In genomic region chr2:224585205-224586088, GRCh38 we compare ENCODE assay signal across 8 cellular contexts. TPM values are rescaled to one million over a fixed set of nuclear protein-coding genes. Genes with fewer than 3 reads are reported as not detected.
DNase-seq lines count a peak whose midpoint lies in the region; TF ChIP-seq lines count a peak whose summit lies in the region.

Gene CUL3, minus strand, starts transcription at chr2:224585363. Its CDS starts 354 bp downstream, at chr2:224585009.

- peak within 1 kb of the TSS; percentile 75 for H3K4me2 ChIP-seq in MM.1S (ENCODE audit: low read depth, low read length)

- TF ChIP-seq CTCF in MM.1S (IDR thresholded peaks at IDR 0.05; ENCODE audit: low read length) (no peak), fibroblast of villous mesenchyme (IDR thresholded peaks at IDR 0.05; ENCODE audit: insufficient read depth, low read depth, low read length) (no peak), neural crest cell (conservative IDR thresholded peaks at IDR 0.05) (no peak)

- H3K9ac ChIP-seq in ES-I3 (ENCODE audit: low read depth, low read length) (peak within 1 kb of the TSS; percentile 99), MM.1S (ENCODE audit: low read length) (peak within 1 kb of the TSS; percentile 72), stomach smooth muscle (ENCODE audit: low read length in 2 of 2) (peak within 1 kb of the TSS; percentile 78 to 83)

- peaks cover 36% of the 10 kb centered on the region for H3K4me1 Mint-ChIP-seq in neural crest cell

- in situ Hi-C loops in HAP-1 (cut with MboI; ENCODE audit: low sequenced_read_pairs): no loop called here

- H3K4me3 Mint-ChIP-seq in neural crest cell: peak within 1 kb of the TSS; percentile 100

- H3K4me3 ChIP-seq in HAP-1 (peak within 1 kb of the TSS; percentile 70), MM.1S (ENCODE audit: low read length) (peak within 1 kb of the TSS; percentile 97), fibroblast of villous mesenchyme (ENCODE audit: low read depth, low read length) (peak within 1 kb of the TSS; percentile 98), stomach smooth muscle (ENCODE audit: low read length in 2 of 2) (peak within 1 kb of the TSS; percentile 92)

- no peaks in the 10 kb centered on the region for H3K27me3 ChIP-seq in HAP-1 (ENCODE audit: low read depth)
- H3K27me3 ChIP-seq in MM.1S (replicated peaks; ENCODE audit: insufficient read depth, low read length): no peaks in the 10 kb centered on the region
- H3K27me3 ChIP-seq in stomach smooth muscle (ENCODE audit: control insufficient read depth in 1 of 2, insufficient read depth in 2 of 2, low read length in 2 of 2): no peaks in the 10 kb centered on the region

- peaks cover 41% of the 10 kb centered on the region for H3K79me2 ChIP-seq in MM.1S (ENCODE audit: low read length)

- peaks cover 13% of the 10 kb centered on the region for H3F3A ChIP-seq in MM.1S (ENCODE audit: insufficient read depth, low read length)

- DNase-seq in HAP-1 (ENCODE audit: low spot score in 2 of 2) (peak; percentile 97 to 99), MM.1S (peak; percentile 95), SIG-M5 (lab: John Stamatoyannopoulos, UW) (peak; percentile 77), activated gamma-delta T cell (lab: John Stamatoyannopoulos, UW) (peak; percentile 98), fibroblast of villous mesenchyme (ENCODE audit: low read depth) (peak; percentile 99), neural crest cell (ENCODE audit: low read depth, low spot score) (peak; percentile 100)

- H3K27ac ChIP-seq in MM.1S (ENCODE audit: low read length) (peak within 1 kb of the TSS; percentile 53; the same call in 1 of the 2 replicates), stomach smooth muscle (ENCODE audit: low read length) (peak within 1 kb of the TSS; percentile 50)

- no peaks in the 10 kb centered on the region for H3K9me3 Mint-ChIP-seq in neural crest cell

- H3K36me3 ChIP-seq in ES-I3 (ENCODE audit: insufficient read depth, low read length): no peaks in the 10 kb centered on the region
- H3K36me3 ChIP-seq in HAP-1 (replicated peaks): peaks cover 7% of the 10 kb centered on the region
- 0 out of 2 replicates have a peak, but pooled peaks cover 3% of the 10 kb centered on the region for H3K36me3 ChIP-seq in MM.1S (replicated peaks; ENCODE audit: insufficient read depth, low read length)
- no peaks in the 10 kb centered on the region for H3K36me3 ChIP-seq in stomach smooth muscle (ENCODE audit: control insufficient read depth in 2 of 2, insufficient read depth in 2 of 2, low read length in 2 of 2)

- peaks cover 2% of the 10 kb centered on the region for H3K36me3 Mint-ChIP-seq in neural crest cell (ENCODE audit: low read depth)

- no peaks in the 10 kb centered on the region for H3K27me3 Mint-ChIP-seq in neural crest cell (ENCODE audit: low read depth)

- peak within 1 kb of the TSS; percentile 55 for H2AFZ ChIP-seq in MM.1S (ENCODE audit: low read length)

- no peaks in the 10 kb centered on the region for H3K9me3 ChIP-seq in ES-I3 (ENCODE audit: control insufficient read depth, insufficient read depth, low read length)
- no peaks in the 10 kb centered on the region for H3K9me3 ChIP-seq in HAP-1
- H3K9me3 ChIP-seq in MM.1S (replicated peaks; ENCODE audit: insufficient read depth, low read length): no peaks in the 10 kb centered on the region
- H3K9me3 ChIP-seq in stomach smooth muscle (ENCODE audit: control insufficient read depth in 2 of 2, low read length in 2 of 2): no peaks in the 10 kb centered on the region

- H4K20me1 ChIP-seq in MM.1S (ENCODE audit: insufficient read depth, low read length): peaks cover 17% of the 10 kb centered on the region; the same call in 1 of the 2 replicates

- peak within 1 kb of the TSS; percentile 97 for H3K27ac Mint-ChIP-seq in neural crest cell (ENCODE audit: unreplicated experiment)

- no peaks in the 10 kb centered on the region for H3K9me2 ChIP-seq in MM.1S (replicated peaks; ENCODE audit: insufficient read depth, low read length)

- H3K4me1 ChIP-seq in ES-I3 (ENCODE audit: insufficient read depth, low read length): peaks cover 12% of the 10 kb centered on the region; the same call in 1 of the 2 replicates
- peaks cover 17% of the 10 kb centered on the region for H3K4me1 ChIP-seq in HAP-1
- H3K4me1 ChIP-seq in MM.1S (ENCODE audit: low read length): no peaks in the 10 kb centered on the region; the same call in 1 of the 2 replicates
- peaks cover 10% of the 10 kb centered on the region for H3K4me1 ChIP-seq in stomach smooth muscle (ENCODE audit: control insufficient read depth, insufficient read depth, low read length)

RNA-seq across cellular contexts. Expression of gene CUL3, which starts in this region (rescaled TPM):
- total RNA-seq in fibroblast of villous mesenchyme (61.2 and 82.5 TPM in 2 replicates), neural crest cell (99.4 and 109 TPM in 2 replicates)

Comparison
In these comparisons a context has a peak if more than half of its experiments do, and no peak if none do; other contexts are left out.
1. Peak in every context shown above with its lines: DNase-seq, H3K4me3 ChIP-seq and H3K27ac ChIP-seq.